In genomic region chrX:109709129-109709631, GRCh38 we compare ENCODE assay signal across 8 cellular contexts. TPM values are rescaled to one million over a fixed set of nuclear protein-coding genes. Genes with fewer than 3 reads are reported as not detected.
DNase-seq lines count a peak whose midpoint lies in the region; ATAC-seq lines count a peak whose summit lies in the region.

No MANE protein-coding gene starts in this region.

- intact Hi-C loops in naive thymus-derived CD4-positive, alpha-beta T cell (cut with micrococcal nuclease): loop anchor here in 1 of 2 donors (10.0 kb wide), 2 partner anchors 74 to 174 kb away; partner anchors contain the start of gene NXT2

- H3K27me3 Mint-ChIP-seq in activated naive CD8-positive, alpha-beta T cell treated with anti-CD3 and anti-CD28 coated beads, Interleukin-2, amount 50 U/mL, for 24 hours: no peaks in the 10 kb centered on the region
- H3K27me3 Mint-ChIP-seq in naive thymus-derived CD4-positive, alpha-beta T cell: no peaks in the 10 kb centered on the region

- H3K27ac ChIP-seq in naive thymus-derived CD4-positive, alpha-beta T cell (ENCODE audit: low read depth, low read length): no peak overlapping the region

- peaks cover 15% of the 10 kb centered on the region for H3K36me3 Mint-ChIP-seq in activated naive CD8-positive, alpha-beta T cell treated with anti-CD3 and anti-CD28 coated beads, Interleukin-2, amount 50 U/mL, for 24 hours (ENCODE audit: low read depth)
- H3K36me3 Mint-ChIP-seq in naive thymus-derived CD4-positive, alpha-beta T cell: peaks cover 0 to 15% (median 0%) of the 10 kb centered on the region in 5 donors

- H3K9me3 ChIP-seq in naive thymus-derived CD4-positive, alpha-beta T cell (ENCODE audit: control insufficient read depth in 2 of 3, low read length in 3 of 3): no peaks in the 10 kb centered on the region

- H3K27me3 ChIP-seq in naive thymus-derived CD4-positive, alpha-beta T cell (ENCODE audit: control insufficient read depth in 2 of 2, insufficient read depth in 2 of 2, low read length in 2 of 2): no peaks in the 10 kb centered on the region

- H3K4me3 ChIP-seq in naive thymus-derived CD4-positive, alpha-beta T cell (ENCODE audit: low read length): no peak overlapping the region

- CTCF ChIA-PET in naive thymus-derived CD4-positive, alpha-beta T cell (lab: Charles Lee): interaction anchor here (1.1 kb wide), 1 partner anchor 148 kb away, joined by 4 read pairs; no protein-coding TSS in a partner anchor

- no peaks in the 10 kb centered on the region for H3K9me3 Mint-ChIP-seq in activated naive CD8-positive, alpha-beta T cell treated with anti-CD3 and anti-CD28 coated beads, Interleukin-2, amount 50 U/mL, for 24 hours
- no peaks in the 10 kb centered on the region for H3K9me3 Mint-ChIP-seq in naive thymus-derived CD4-positive, alpha-beta T cell

- peak overlapping the region; percentile 82 for H3K27ac Mint-ChIP-seq in activated naive CD8-positive, alpha-beta T cell treated with anti-CD3 and anti-CD28 coated beads, Interleukin-2, amount 50 U/mL, for 24 hours
- peak overlapping the region in 1 of 9 donors; percentile 88 for H3K27ac Mint-ChIP-seq in naive thymus-derived CD4-positive, alpha-beta T cell

- POLR2A ChIA-PET in naive thymus-derived CD4-positive, alpha-beta T cell (lab: Charles Lee): no interaction called here

- H3K4me1 ChIP-seq in naive thymus-derived CD4-positive, alpha-beta T cell (ENCODE audit: control insufficient read depth in 2 of 2, insufficient read depth in 2 of 2, low read length in 2 of 2): peaks cover 0 to 20% of the 10 kb centered on the region in 2 donors

- H3K4me3 Mint-ChIP-seq in activated naive CD8-positive, alpha-beta T cell treated with anti-CD3 and anti-CD28 coated beads, Interleukin-2, amount 50 U/mL, for 24 hours: no peak overlapping the region
- peak overlapping the region in 7 of 10 donors; percentile 2 to 82 (median 47) for H3K4me3 Mint-ChIP-seq in naive thymus-derived CD4-positive, alpha-beta T cell

- in situ Hi-C loops in Caki2 (cut with HindIII; ENCODE audit: low pct_unique_long_range_greater_than_20kb, low sequenced_read_pairs): no loop called here

- peaks cover 79% of the 10 kb centered on the region for H3K4me1 Mint-ChIP-seq in activated naive CD8-positive, alpha-beta T cell treated with anti-CD3 and anti-CD28 coated beads, Interleukin-2, amount 50 U/mL, for 24 hours
- H3K4me1 Mint-ChIP-seq in naive thymus-derived CD4-positive, alpha-beta T cell: peaks cover 12 to 63% (median 52%) of the 10 kb centered on the region in 7 donors

- ATAC-seq in GM19468 (IDR thresholded peaks at IDR 0.05; ENCODE audit: extremely low read depth, unreplicated experiment) (peak; percentile 21), HG03558 (IDR thresholded peaks at IDR 0.05; ENCODE audit: extremely low read depth, unreplicated experiment) (peak; percentile 31), HG02970 (IDR thresholded peaks at IDR 0.05; ENCODE audit: low FRiP score, unreplicated experiment) (no peak)
- peak; percentile 60 for ATAC-seq in activated naive CD8-positive, alpha-beta T cell treated with anti-CD3 and anti-CD28 coated beads, Interleukin-2, amount 50 U/mL, for 24 hours
- peak; percentile 61 for ATAC-seq in naive thymus-derived CD4-positive, alpha-beta T cell

- DNase-seq in Caki2 (ENCODE audit: low read depth) (peak; percentile 23), NCI-H1092 (lab: John Stamatoyannopoulos, UW) (no peak), retina (no peak)
- DNase-seq in activated naive CD8-positive, alpha-beta T cell treated with anti-CD3 and anti-CD28 coated beads, Interleukin-2, amount 50 U/mL, for 24 hours: no peak
- no peak for DNase-seq in naive thymus-derived CD4-positive, alpha-beta T cell

- no peaks in the 10 kb centered on the region for H3K36me3 ChIP-seq in naive thymus-derived CD4-positive, alpha-beta T cell (ENCODE audit: control insufficient read depth in 2 of 3, insufficient read depth in 3 of 3, low read length in 3 of 3)

RNA-seq across cellular contexts. Expression of gene ACSL4, which starts 23.9 kb away (rescaled TPM):
- total RNA-seq in Caki2 (2014; rRNA removed; shearing (Covaris generic); ENCODE audit: low replicate concordance): 32.4 and 56.8 TPM in 2 replicates
- total RNA-seq in naive thymus-derived CD4-positive, alpha-beta T cell: 10 to 100 TPM; 13.4 to 43.9 (median 21.6) TPM
- polyA plus RNA-seq in naive thymus-derived CD4-positive, alpha-beta T cell: 1 to 10 TPM; 6.6 to 8.0 TPM
